In the genomic region with DNA sequence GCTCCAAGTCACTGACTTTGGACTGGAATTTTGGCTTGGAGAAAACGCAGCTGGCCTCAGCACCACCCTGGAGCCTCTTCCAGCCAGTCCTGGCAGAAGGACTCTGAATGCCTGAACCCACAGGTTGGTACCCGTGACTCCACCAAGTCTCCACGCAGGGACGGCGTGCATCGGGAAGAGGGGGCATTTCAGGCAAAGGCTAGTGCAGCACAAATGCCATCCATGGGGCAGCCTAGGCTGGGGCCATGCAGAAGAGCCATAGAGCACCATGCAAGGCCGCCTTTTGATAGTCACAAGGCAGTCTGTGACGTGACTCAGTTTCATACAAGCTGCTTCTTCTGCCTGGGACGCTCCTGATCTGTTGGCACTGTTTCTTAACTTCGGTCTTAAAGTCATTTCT, we compare ENCODE assay signal across 25 cellular contexts. TPM values are rescaled to one million over a fixed set of nuclear protein-coding genes. Genes with fewer than 3 reads are reported as not detected.
"Had no signal": no experiment of that assay in that cellular context is flagged by ENCODE, and none has a peak within 500 bp of the region (broad histone marks: within the 10 kb centered on the region; RNA-seq: fewer than 3 reads in every experiment).

No MANE protein-coding gene starts in this region.

- H3K36me3 ChIP-seq: left ventricle myocardium inferior, neutrophil, pancreas, prostate gland, spleen, suprapubic skin, tibial artery had no signal

- DNase-seq: activated CD4-positive, alpha-beta memory T cell treated with anti-CD3 and anti-CD28 coated beads, Interleukin-2, amount 10 ng/mL, durations not matched to agents 7 days and 5 days; activated CD4-positive, alpha-beta T cell treated with anti-CD3 and anti-CD28 coated beads, Interleukin-2, amount 10 ng/mL, durations not matched to agents 24 days and 14 days; activated CD4-positive, CD25-positive, alpha-beta regulatory T cell treated with anti-CD3 and anti-CD28 coated beads, Interleukin-2, amount 50 U/mL, for 72 hours; activated CD8-positive, alpha-beta memory T cell treated with anti-CD3 and anti-CD28 coated beads, Interleukin-2, amount 50 U/mL, for 48 hours; activated gamma-delta T cell treated with Interleukin-2 at 50 U/mL for 16 hours; activated naive CD4-positive, alpha-beta T cell treated with anti-CD3 and anti-CD28 coated beads, Interleukin-2, amount 50 U/mL, for 16 hours; activated T-cell treated with anti-CD3 and anti-CD28 coated beads, Interleukin-2, amount 50 U/mL, for 24 hours; amniotic stem cell; caudate nucleus; cortex of kidney; endodermal cell; foreskin melanocyte; left ventricle myocardium inferior; mucosa of descending colon; pancreas; spleen; stimulated activated naive CD4-positive, alpha-beta T cell; tibial artery had no signal

- H3K4me1 ChIP-seq: left ventricle myocardium inferior, pancreas, prostate gland, spleen, suprapubic skin, tibial artery had no signal

- H3K27ac ChIP-seq: left ventricle myocardium inferior, neutrophil, pancreas, prostate gland, spleen, suprapubic skin, tibial artery had no signal

- H3K9me3 ChIP-seq: left ventricle myocardium inferior, mucosa of descending colon, neutrophil, pancreas, prostate gland, spleen, suprapubic skin, tibial artery had no signal

- H3K27me3 ChIP-seq: pancreas, spleen had no signal

- H3K4me3 ChIP-seq: left ventricle myocardium inferior, lung, mucosa of descending colon, pancreas, prostate gland, spleen, suprapubic skin, tibial artery had no signal

- ATAC-seq: esophagus mucosa, mucosa of descending colon, pancreas had no signal

RNA-seq across cellular contexts. Expression of gene GDNF, which starts 28.0 kb away (rescaled TPM):
- total RNA-seq: activated CD4-positive, alpha-beta memory T cell treated with anti-CD3 and anti-CD28 coated beads, Interleukin-2, amount 10 ng/mL, durations not matched to agents 7 days and 5 days; lung; T-helper 1 cell treated with Interleukin-12 subunit alpha and Interleukin-12 subunit beta and Interleukin-4 antibody, amounts not matched to agents 30 ng/mL and 1 ng/mL, for 36 hours; ureter had no signal
